ENCODE assay signal across 14 cellular contexts in the genomic region with DNA sequence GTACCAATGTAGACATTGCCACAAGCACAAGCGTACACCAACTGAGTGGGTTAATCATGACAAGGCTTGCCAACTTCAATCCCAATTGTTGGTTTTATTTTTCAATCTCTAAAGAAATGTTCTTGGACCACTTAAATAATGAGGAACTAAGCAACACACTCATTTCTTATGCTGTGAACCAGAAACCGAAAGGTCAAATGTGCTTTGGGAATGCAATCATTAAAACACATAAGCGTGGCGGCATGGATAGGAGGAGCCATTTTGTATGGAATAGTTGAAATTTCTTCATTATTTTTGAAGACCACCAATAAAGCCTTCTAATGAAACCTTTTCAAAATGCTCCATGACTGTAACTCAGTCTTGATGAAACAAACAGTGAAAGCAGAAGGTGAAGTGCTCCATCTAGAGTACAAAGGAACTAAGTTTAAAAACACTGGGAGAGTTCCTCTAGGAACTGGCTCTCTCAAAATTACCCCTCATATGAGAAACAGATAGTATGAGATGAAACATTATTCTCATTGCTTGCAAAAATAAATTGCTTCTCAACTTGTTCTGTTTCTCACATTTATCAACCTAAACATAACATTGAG.
DNase-seq lines count a peak whose midpoint lies in the region; ATAC-seq and TF ChIP-seq lines count a peak whose summit lies in the region.
"Had no signal": no experiment of that assay in that cellular context is flagged by ENCODE, and none has a peak within 500 bp of the region (broad histone marks: within the 10 kb centered on the region; RNA-seq: fewer than 3 reads in every experiment).

No MANE protein-coding gene starts in this region.

- no TSS peak for BruUV-seq in Calu3 (replicated peaks; lab: Mats Ljungman, UMichigan)

- H3K36me3 ChIP-seq in SU-DHL-6 (ENCODE audit: low read length), result no peaks in the 10 kb centered on the region
- H3K36me3 ChIP-seq: stomach had no signal

- H3K4me3 Mint-ChIP-seq in Calu3 (ENCODE audit: low read depth, unreplicated experiment), result no peak overlapping the region
- H3K4me3 Mint-ChIP-seq: activated T-cell treated with anti-CD3 and anti-CD28 coated beads, Interleukin-2, amount 50 U/mL, for 4 hours; T-helper 1 cell treated with Interleukin-12 subunit alpha and Interleukin-12 subunit beta and Interleukin-4 antibody, amounts not matched to agents 30 μg/mL and 1 μg/mL, for 36 hours had no signal

- no peak overlapping the region for H3K27ac Mint-ChIP-seq in Calu3 (ENCODE audit: unreplicated experiment)
- H3K27ac Mint-ChIP-seq: T-helper 1 cell treated with Interleukin-12 subunit alpha and Interleukin-12 subunit beta and Interleukin-4 antibody, amounts not matched to agents 30 μg/mL and 1 μg/mL, for 36 hours had no signal

- H3K27me3 ChIP-seq in SU-DHL-6 (ENCODE audit: low read length), result no peaks in the 10 kb centered on the region
- H3K27me3 ChIP-seq: stomach had no signal

- no peaks in the 10 kb centered on the region for H3K9me3 Mint-ChIP-seq in Calu3 (ENCODE audit: low read depth, unreplicated experiment)

- CTCF ChIA-PET in Calu3 (lab: Charles Lee), result interaction anchor here (0.5 to 0.6 kb wide), 2 partner anchors 20 to 458 kb away, joined by 4 to 7 read pairs; no protein-coding TSS in a partner anchor

- DNase-seq in Calu3 (no peak), LNCaP clone FGC (ENCODE audit: low read depth) (no peak), kidney tubule cell (ENCODE audit: low spot score) (peak; percentile 30), dermis blood vessel endothelial cell (no peak), left colon (no peak)
- DNase-seq: activated T-cell treated with anti-CD3 and anti-CD28 coated beads, Interleukin-2, amount 50 U/mL, for 4 hours; EL; MV-4-11; stomach had no signal

- peaks cover 7% of the 10 kb centered on the region for H3K4me1 Mint-ChIP-seq in Calu3 (ENCODE audit: low read depth, unreplicated experiment)

- no peaks in the 10 kb centered on the region for H3K36me3 Mint-ChIP-seq in Calu3 (ENCODE audit: insufficient read depth, unreplicated experiment)

- no peaks in the 10 kb centered on the region for H3K9me2 ChIP-seq in SU-DHL-6 (replicated peaks; ENCODE audit: insufficient read depth, low read length)

- H4K20me1 ChIP-seq in SU-DHL-6 (ENCODE audit: low read depth, low read length), result no peaks in the 10 kb centered on the region

- TF ChIP-seq CTCF in Calu3 (IDR thresholded peaks at IDR 0.05; ENCODE audit: unreplicated experiment) (peak; percentile 29), LNCaP clone FGC (IDR thresholded peaks at IDR 0.05; ENCODE audit: control insufficient read depth, extremely low read depth, insufficient read depth) (peak; percentile 55), SU-DHL-6 (IDR thresholded peaks at IDR 0.05; ENCODE audit: insufficient read depth, low read length, poor library complexity, severe bottlenecking) (peak; percentile 12)

- no peaks in the 10 kb centered on the region for H3K79me2 ChIP-seq in SU-DHL-6 (ENCODE audit: insufficient read depth, low read length)

- intact Hi-C loops in Calu3 (cut with micrococcal nuclease; ENCODE audit: unreplicated experiment), result loop anchor here (1.0 to 10.0 kb wide), 4 partner anchors 116 to 485 kb away; no protein-coding TSS in a partner anchor
- intact Hi-C loops in left colon (cut with DNase I, micrococcal nuclease), result loop anchor here in 1 of 2 donors (10.0 kb wide), 1 partner anchor 64 kb away; no protein-coding TSS in a partner anchor

- ATAC-seq in GM21723 (IDR thresholded peaks at IDR 0.05; ENCODE audit: unreplicated experiment), result no peak
- ATAC-seq in left colon, result no peak
- ATAC-seq in HG03565 (IDR thresholded peaks at IDR 0.05; ENCODE audit: unreplicated experiment), result no peak
- ATAC-seq: activated T-cell treated with anti-CD3 and anti-CD28 coated beads, Interleukin-2, amount 50 U/mL, for 4 hours had no signal

- H3K27me3 Mint-ChIP-seq in Calu3 (ENCODE audit: unreplicated experiment), result no peaks in the 10 kb centered on the region

- no peaks in the 10 kb centered on the region for H3K9me3 ChIP-seq in SU-DHL-6 (ENCODE audit: insufficient read depth, low read length)
- H3K9me3 ChIP-seq: stomach had no signal

- H3F3A ChIP-seq in SU-DHL-6 (ENCODE audit: insufficient read depth), result no peaks in the 10 kb centered on the region

- no peak overlapping the region for H3K4me2 ChIP-seq in SU-DHL-6 (ENCODE audit: low read depth, low read length, poor library complexity, severe bottlenecking)

- H3K27ac ChIP-seq in SU-DHL-6 (ENCODE audit: low read depth, low read length), result no peak overlapping the region
- H3K27ac ChIP-seq: coronary artery, stomach had no signal

- no peak overlapping the region for H2AFZ ChIP-seq in SU-DHL-6 (ENCODE audit: low read depth, low read length, severe bottlenecking)

- H3K4me3 ChIP-seq in LNCaP clone FGC (ENCODE audit: low read depth, low read length) (no peak overlapping the region), SU-DHL-6 (ENCODE audit: insufficient read depth, low read length, poor library complexity, severe bottlenecking) (no peak overlapping the region)
- H3K4me3 ChIP-seq: coronary artery, stomach had no signal

- H3K9ac ChIP-seq in SU-DHL-6 (ENCODE audit: low read length), result no peak overlapping the region
